Comparison of ENCODE assay signal across 9 cellular contexts in the genomic region with DNA sequence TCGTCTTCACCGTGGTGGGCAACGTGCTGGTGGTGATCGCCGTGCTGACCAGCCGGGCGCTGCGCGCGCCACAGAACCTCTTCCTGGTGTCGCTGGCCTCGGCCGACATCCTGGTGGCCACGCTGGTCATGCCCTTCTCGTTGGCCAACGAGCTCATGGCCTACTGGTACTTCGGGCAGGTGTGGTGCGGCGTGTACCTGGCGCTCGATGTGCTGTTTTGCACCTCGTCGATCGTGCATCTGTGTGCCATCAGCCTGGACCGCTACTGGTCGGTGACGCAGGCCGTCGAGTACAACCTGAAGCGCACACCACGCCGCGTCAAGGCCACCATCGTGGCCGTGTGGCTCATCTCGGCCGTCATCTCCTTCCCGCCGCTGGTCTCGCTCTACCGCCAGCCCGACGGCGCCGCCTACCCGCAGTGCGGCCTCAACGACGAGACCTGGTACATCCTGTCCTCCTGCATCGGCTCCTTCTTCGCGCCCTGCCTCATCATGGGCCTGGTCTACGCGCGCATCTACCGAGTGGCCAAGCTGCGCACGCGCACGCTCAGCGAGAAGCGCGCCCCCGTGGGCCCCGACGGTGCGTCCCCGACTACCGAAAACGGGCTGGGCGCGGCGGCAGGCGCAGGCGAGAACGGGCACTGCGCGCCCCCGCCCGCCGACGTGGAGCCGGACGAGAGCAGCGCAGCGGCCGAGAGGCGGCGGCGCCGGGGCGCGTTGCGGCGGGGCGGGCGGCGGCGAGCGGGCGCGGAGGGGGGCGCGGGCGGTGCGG. TPM values are rescaled to one million over a fixed set of nuclear protein-coding genes. Genes with fewer than 3 reads are reported as not detected.
A peak's percentile ranks its signal among the peaks of the same experiment; 100 is the strongest.
DNase-seq lines count a peak whose midpoint lies in the region; ATAC-seq and TF ChIP-seq lines count a peak whose summit lies in the region.
"Had no signal": no experiment of that assay in that cellular context is flagged by ENCODE, and none has a peak within 500 bp of the region (broad histone marks: within the 10 kb centered on the region; RNA-seq: fewer than 3 reads in every experiment).

No MANE protein-coding gene starts in this region.

- no peaks in the 10 kb centered on the region for H3K9me3 Mint-ChIP-seq in central memory CD8-positive, alpha-beta T cell
- peaks cover 0 to 2% (median 0%) of the 10 kb centered on the region in 11 donors for H3K9me3 Mint-ChIP-seq in naive thymus-derived CD4-positive, alpha-beta T cell

- peaks cover 46% of the 10 kb centered on the region for H3K27me3 Mint-ChIP-seq in central memory CD8-positive, alpha-beta T cell
- H3K27me3 Mint-ChIP-seq in naive thymus-derived CD4-positive, alpha-beta T cell: peaks cover 15 to 34% (median 17%) of the 10 kb centered on the region in 5 donors

- H3K27me3 ChIP-seq in H7 (ENCODE audit: control insufficient read depth, insufficient read depth, low read length): peaks cover 20% of the 10 kb centered on the region
- peaks cover 0 to 2% of the 10 kb centered on the region in 2 donors for H3K27me3 ChIP-seq in naive thymus-derived CD4-positive, alpha-beta T cell (ENCODE audit: control insufficient read depth in 2 of 2, insufficient read depth in 2 of 2, low read length in 2 of 2)

- H3K36me3 ChIP-seq in H7 (replicated peaks; ENCODE audit: control insufficient read depth, insufficient read depth, low read length): no peaks in the 10 kb centered on the region
- H3K36me3 ChIP-seq in naive thymus-derived CD4-positive, alpha-beta T cell (ENCODE audit: control insufficient read depth in 2 of 3, insufficient read depth in 3 of 3, low read length in 3 of 3): no peaks in the 10 kb centered on the region

- H3K9me3 ChIP-seq in naive thymus-derived CD4-positive, alpha-beta T cell (ENCODE audit: control insufficient read depth in 2 of 3, low read length in 3 of 3): no peaks in the 10 kb centered on the region

- H3K4me3 ChIP-seq in AG04449 (ENCODE audit: low read depth, low read length) (peak overlapping the region; percentile 6), H7 (ENCODE audit: insufficient read depth, low read depth, low read length) (peak overlapping the region; percentile 40)
- H3K4me3 ChIP-seq in naive thymus-derived CD4-positive, alpha-beta T cell (ENCODE audit: low read length): no peak overlapping the region

- intact Hi-C loops in naive thymus-derived CD4-positive, alpha-beta T cell (cut with micrococcal nuclease): no loop called here

- POLR2A ChIA-PET in AG04449 (lab: Yijun Ruan, JAX): no interaction called here
- POLR2A ChIA-PET in naive thymus-derived CD4-positive, alpha-beta T cell (lab: Charles Lee): no interaction called here

- peak overlapping the region; percentile 47 for H3K4me3 Mint-ChIP-seq in central memory CD8-positive, alpha-beta T cell
- H3K4me3 Mint-ChIP-seq in naive thymus-derived CD4-positive, alpha-beta T cell: peak overlapping the region in 7 of 10 donors; percentile 25 to 75 (median 39)

- CTCF ChIA-PET in AG04449 (lab: Yijun Ruan, JAX): interaction anchor here (1.5 kb wide), 1 partner anchor 114 kb away, joined by 3 read pairs; no protein-coding TSS in a partner anchor
- CTCF ChIA-PET in naive thymus-derived CD4-positive, alpha-beta T cell (lab: Charles Lee): no interaction called here

- no peak overlapping the region for H3K27ac Mint-ChIP-seq in central memory CD8-positive, alpha-beta T cell (ENCODE audit: low read depth)
- H3K27ac Mint-ChIP-seq in naive thymus-derived CD4-positive, alpha-beta T cell: no peak overlapping the region

- no peaks in the 10 kb centered on the region for H3K4me1 ChIP-seq in naive thymus-derived CD4-positive, alpha-beta T cell (ENCODE audit: control insufficient read depth in 2 of 2, insufficient read depth in 2 of 2, low read length in 2 of 2)

- no peak overlapping the region for H3K27ac ChIP-seq in naive thymus-derived CD4-positive, alpha-beta T cell (ENCODE audit: low read depth, low read length)

- TF ChIP-seq CTCF in AG04449 (IDR thresholded peaks at IDR 0.05; ENCODE audit: insufficient read depth, low read length, missing control alignments): peak; percentile 1

- H3K4me1 Mint-ChIP-seq in central memory CD8-positive, alpha-beta T cell: no peaks in the 10 kb centered on the region
- peaks cover 4 to 15% (median 5%) of the 10 kb centered on the region in 7 donors for H3K4me1 Mint-ChIP-seq in naive thymus-derived CD4-positive, alpha-beta T cell

- DNase-seq in AG04449 (ENCODE audit: low read depth, low spot score): no peak
- DNase-seq in H7: peak; percentile 94
- no peak for DNase-seq in central memory CD8-positive, alpha-beta T cell (ENCODE audit: low spot score in 2 of 2)
- no peak for DNase-seq in naive thymus-derived CD4-positive, alpha-beta T cell
- no peak for DNase-seq in DMS53 treated with DMSO at 0.1 percent for 48 hours (lab: John Stamatoyannopoulos, UW; ENCODE audit: unreplicated experiment)
- DNase-seq in activated gamma-delta T cell (lab: John Stamatoyannopoulos, UW): no peak
- DNase-seq in NCI-H2107 (lab: John Stamatoyannopoulos, UW): no peak
- no peak for DNase-seq in GDM1 (lab: John Stamatoyannopoulos, UW)
- DNase-seq: SHP77 had no signal

- no peak for ATAC-seq in central memory CD8-positive, alpha-beta T cell (replicated peaks; ENCODE audit: extremely low read depth, poor library complexity, severe bottlenecking)
- ATAC-seq in naive thymus-derived CD4-positive, alpha-beta T cell: no peak

- H3K36me3 Mint-ChIP-seq in central memory CD8-positive, alpha-beta T cell (ENCODE audit: insufficient read depth): peaks cover 1% of the 10 kb centered on the region
- peaks cover 0 to 4% (median 0%) of the 10 kb centered on the region in 5 donors for H3K36me3 Mint-ChIP-seq in naive thymus-derived CD4-positive, alpha-beta T cell

RNA-seq across cellular contexts. Expression of a gene that starts 0.8 kb away (rescaled TPM):
- 32.1 and 34.1 TPM in 2 replicates for total RNA-seq in H7 (2014; rRNA removed; shearing (Covaris generic))
- total RNA-seq in naive thymus-derived CD4-positive, alpha-beta T cell: not detected
- not detected for polyA plus RNA-seq in naive thymus-derived CD4-positive, alpha-beta T cell

Comparison
In these comparisons a context has a peak if more than half of its experiments do, and no peak if none do; other contexts are left out.
1. RNA of a gene that starts 0.8 kb away (total RNA-seq): 32.1 to 34.1 TPM in H7; not detected in naive thymus-derived CD4-positive, alpha-beta T cell; every median in the first group is over 10 times any median in the second.